Comparison of ENCODE assay signal across 14 cellular contexts in the genomic region with DNA sequence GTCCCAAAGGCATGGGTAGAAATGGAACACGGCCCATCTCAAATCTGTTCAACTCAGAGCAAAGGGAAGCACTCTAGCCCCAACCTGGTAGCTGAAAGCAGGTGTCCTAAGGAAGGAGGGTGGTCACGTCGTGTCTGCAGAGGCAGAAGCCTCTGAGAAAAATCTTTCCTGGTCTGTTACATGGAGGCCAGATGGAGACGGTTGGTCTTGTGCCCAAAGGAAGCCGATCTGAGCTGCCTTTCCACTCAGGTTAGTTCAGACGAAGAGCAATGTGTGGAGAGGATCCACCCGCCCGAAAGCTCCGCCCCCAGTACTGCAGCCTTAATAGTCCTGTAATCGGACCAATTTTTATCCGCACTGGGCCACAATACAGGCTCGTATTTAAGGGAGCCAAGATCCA. TPM values are rescaled to one million over a fixed set of nuclear protein-coding genes. Genes with fewer than 3 reads are reported as not detected.
DNase-seq lines count a peak whose midpoint lies in the region; ATAC-seq, FAIRE-seq and TF ChIP-seq lines count a peak whose summit lies in the region.
"Had no signal": no experiment of that assay in that cellular context is flagged by ENCODE, and none has a peak within 500 bp of the region (broad histone marks: within the 10 kb centered on the region; RNA-seq: fewer than 3 reads in every experiment).

No MANE protein-coding gene starts in this region.

- POLR2A ChIA-PET in CD8-positive, alpha-beta T cell (lab: Charles Lee), result no interaction called here
- POLR2A ChIA-PET in K562 (lab: Yijun Ruan, JAX), result interaction anchor here (0.8 to 1.4 kb wide), 3 partner anchors 10 to 237 kb away, joined by 3 to 6 read pairs (median 3); partner anchors contain the start of gene SAP130

- no peak overlapping the region for H2AFZ ChIP-seq in GM23338
- H2AFZ ChIP-seq in K562 (ENCODE audit: low read depth, low read length), result no peak overlapping the region
- no peak overlapping the region for H2AFZ ChIP-seq in osteoblast (ENCODE audit: low read length)

- no peak for DNase-seq in CD8-positive, alpha-beta T cell
- DNase-seq in GM23338 (ENCODE audit: low spot score), result no peak
- DNase-seq in K562 (ENCODE audit: extremely low read depth in 1 of 4, low spot score in 3 of 4), result no peak
- DNase-seq in osteoblast (ENCODE audit: insufficient read length, low spot score, missing footprints), result peak; percentile 23
- DNase-seq in posterior cingulate gyrus, result no peak
- no peak for DNase-seq in DMS153 treated with DMSO at 0.1 percent for 48 hours (lab: John Stamatoyannopoulos, UW; ENCODE audit: unreplicated experiment)
- no peak for DNase-seq in middle frontal gyrus (ENCODE audit: extremely low spot score, low spot score)
- DNase-seq: CD4-positive, alpha-beta T cell; DMS79 treated with DMSO at 0.1 percent for 48 hours; EL; GDM1; H7 had no signal

- CTCF ChIA-PET in CD8-positive, alpha-beta T cell (lab: Charles Lee), result no interaction called here
- CTCF ChIA-PET in K562 (lab: Yijun Ruan, JAX; ENCODE audit: low intra/inter-chr PET ratio), result no interaction called here

- no peaks in the 10 kb centered on the region for H3K4me1 Mint-ChIP-seq in CD8-positive, alpha-beta T cell (ENCODE audit: low read depth)
- H3K4me1 Mint-ChIP-seq in GM23338, result no peaks in the 10 kb centered on the region
- H3K4me1 Mint-ChIP-seq: B cell had no signal

- no peaks in the 10 kb centered on the region for H3K4me1 ChIP-seq in CD8-positive, alpha-beta T cell (ENCODE audit: insufficient read depth, low read length)
- H3K4me1 ChIP-seq in GM23338 (ENCODE audit: insufficient read depth) (no peaks in the 10 kb centered on the region), K562 (replicated peaks in 1 of 2; ENCODE audit: control insufficient read depth in 2 of 2, insufficient read depth in 2 of 2, low read length in 2 of 2) (no peaks in the 10 kb centered on the region; a peak in 1 of 5 replicates), osteoblast (ENCODE audit: insufficient read depth, low read length) (no peaks in the 10 kb centered on the region)

- H4K20me1 ChIP-seq in GM23338 (replicated peaks; ENCODE audit: insufficient read depth) (peaks cover 5% of the 10 kb centered on the region), K562 (replicated peaks; ENCODE audit: control insufficient read depth, insufficient read depth, low read length) (no peaks in the 10 kb centered on the region), osteoblast (ENCODE audit: insufficient read depth, low read length) (no peaks in the 10 kb centered on the region)

- TF ChIP-seq POLR2A in K562 (conservative IDR thresholded peaks at IDR 0.05), result no peak

- no peak overlapping the region for H3K4me3 Mint-ChIP-seq in CD8-positive, alpha-beta T cell
- no peak overlapping the region for H3K4me3 Mint-ChIP-seq in GM23338
- H3K4me3 Mint-ChIP-seq: B cell; CD4-positive, alpha-beta T cell had no signal

- H3K27ac ChIP-seq in CD8-positive, alpha-beta T cell (ENCODE audit: low read depth, low read length), result no peak overlapping the region
- H3K27ac ChIP-seq in GM23338 (ENCODE audit: low read depth) (peak overlapping the region; percentile 66; the same call in 1 of the 2 replicates), K562 (ENCODE audit: extremely low read depth, low read depth, low read length) (no peak overlapping the region; the same call in 2 of the 3 replicates), osteoblast (ENCODE audit: low read depth, low read length) (no peak overlapping the region)

- BruUV-seq in K562 (replicated peaks; lab: Mats Ljungman, UMichigan), result no TSS peak

- H3F3A ChIP-seq in GM23338 (replicated peaks; ENCODE audit: low read depth), result peaks cover 5% of the 10 kb centered on the region; the same call in 1 of the 2 replicates

- H3K9me3 ChIP-seq in CD8-positive, alpha-beta T cell (ENCODE audit: low read length), result no peaks in the 10 kb centered on the region
- H3K9me3 ChIP-seq in K562 (replicated peaks; ENCODE audit: control insufficient read depth, insufficient read depth, low read depth, low read length) (no peaks in the 10 kb centered on the region), osteoblast (ENCODE audit: low read depth, low read length) (no peaks in the 10 kb centered on the region)

- no peaks in the 10 kb centered on the region for H3K27me3 ChIP-seq in CD8-positive, alpha-beta T cell (ENCODE audit: insufficient read depth, low read length)
- no peaks in the 10 kb centered on the region for H3K27me3 ChIP-seq in GM23338 (ENCODE audit: insufficient read depth)
- no peaks in the 10 kb centered on the region for H3K27me3 ChIP-seq in K562 (ENCODE audit: control insufficient read depth in 2 of 2, insufficient read depth in 2 of 2, low read length in 2 of 2)
- H3K27me3 ChIP-seq in osteoblast (ENCODE audit: insufficient read depth, low read length), result no peaks in the 10 kb centered on the region

- H3K9me3 Mint-ChIP-seq in CD8-positive, alpha-beta T cell, result no peaks in the 10 kb centered on the region
- no peaks in the 10 kb centered on the region for H3K9me3 Mint-ChIP-seq in GM23338
- H3K9me3 Mint-ChIP-seq: CD4-positive, alpha-beta T cell had no signal

- no peak overlapping the region for H3K4me3 ChIP-seq in CD8-positive, alpha-beta T cell (ENCODE audit: low read depth, low read length)
- H3K4me3 ChIP-seq in GM23338 (no peak overlapping the region), K562 (no peak overlapping the region), osteoblast (ENCODE audit: insufficient read depth, low read length) (no peak overlapping the region)

- WGBS in K562 (ENCODE audit: insufficient coverage, low coverage, missing lambda C conversion rate), result 77% methylated on average over 12 of the region's 12 CpGs

- in situ Hi-C loops in K562 (cut with MboI), result no loop called here

- no peak overlapping the region for H3K4me2 ChIP-seq in GM23338
- H3K4me2 ChIP-seq in K562 (ENCODE audit: insufficient read depth, low read length), result no peak overlapping the region
- no peak overlapping the region for H3K4me2 ChIP-seq in osteoblast (ENCODE audit: insufficient read depth, low read length)

- intact Hi-C loops in CD8-positive, alpha-beta T cell (cut with DNase I, micrococcal nuclease), result no loop called here
- intact Hi-C loops in K562 (cut with micrococcal nuclease) (no loop called here), posterior cingulate gyrus (cut with DNase I) (no loop called here)

- H3K9me2 ChIP-seq in GM23338 (ENCODE audit: insufficient read depth), result no peaks in the 10 kb centered on the region

- H3K27ac Mint-ChIP-seq in CD8-positive, alpha-beta T cell, result peak overlapping the region; percentile 22
- no peak overlapping the region for H3K27ac Mint-ChIP-seq in GM23338
- H3K27ac Mint-ChIP-seq: B cell; CD4-positive, alpha-beta T cell had no signal

- H3K9ac ChIP-seq in K562 (ENCODE audit: insufficient read depth in 1 of 2, low read depth in 2 of 2, low read length in 2 of 2), result no peak overlapping the region; a peak in 1 of 4 replicates

- peaks cover 45% of the 10 kb centered on the region for H3K36me3 Mint-ChIP-seq in CD8-positive, alpha-beta T cell
- H3K36me3 Mint-ChIP-seq in GM23338 (ENCODE audit: low read depth), result peaks cover 44% of the 10 kb centered on the region

- FAIRE-seq in K562 (lab: Jason Lieb, UNC), result no peak
- FAIRE-seq: A204.1 had no signal

- TF ChIP-seq EP300 in K562 (IDR thresholded peaks at IDR 0.05; ENCODE audit: low read length), result no peak

- no peak for ATAC-seq in CD8-positive, alpha-beta T cell
- ATAC-seq in GM23338, result no peak
- peak; percentile 17; the same call in 2 of the 3 replicates for ATAC-seq in K562

- H3K27me3 Mint-ChIP-seq in CD8-positive, alpha-beta T cell (ENCODE audit: low read depth), result no peaks in the 10 kb centered on the region
- no peaks in the 10 kb centered on the region for H3K27me3 Mint-ChIP-seq in GM23338 (ENCODE audit: insufficient read depth, low read depth, poor library complexity)
- H3K27me3 Mint-ChIP-seq: B cell; CD4-positive, alpha-beta T cell had no signal

- no peak for TF ChIP-seq RAD21 in K562 (CRISPR knock-in tag; conservative IDR thresholded peaks at IDR 0.05 in 1 of 2, IDR thresholded peaks at IDR 0.05 in 1 of 2)

- TF ChIP-seq CTCF in CD8-positive, alpha-beta T cell (IDR thresholded peaks at IDR 0.05), result no peak
- TF ChIP-seq CTCF in GM23338 (conservative IDR thresholded peaks at IDR 0.05; ENCODE audit: low read depth in 2 of 2) (no peak), K562 (IDR thresholded peaks at IDR 0.05 in 2 of 3, conservative IDR thresholded peaks at IDR 0.05 in 1 of 3; ENCODE audit: insufficient read depth in 2 of 3, low read depth in 1 of 3, low read length in 3 of 3) (no peak), osteoblast (IDR thresholded peaks at IDR 0.05; ENCODE audit: extremely low read depth, low read depth, low read length) (no peak)

- peaks cover 10% of the 10 kb centered on the region for H3K36me3 ChIP-seq in CD8-positive, alpha-beta T cell (ENCODE audit: insufficient read depth, low read length)
- peaks cover 25% of the 10 kb centered on the region for H3K36me3 ChIP-seq in GM23338 (ENCODE audit: insufficient read depth)
- peaks cover 42% of the 10 kb centered on the region; the same call in 2 of the 3 replicates for H3K36me3 ChIP-seq in K562 (ENCODE audit: control insufficient read depth, insufficient read depth, low read length)
- H3K36me3 ChIP-seq in osteoblast (ENCODE audit: insufficient read depth, low read length), result peaks cover 33% of the 10 kb centered on the region

- H3K9me1 ChIP-seq in K562 (ENCODE audit: control insufficient read depth, insufficient read depth, low read length), result no peaks in the 10 kb centered on the region

- no peaks in the 10 kb centered on the region for H3K79me2 ChIP-seq in GM23338 (replicated peaks; ENCODE audit: insufficient read depth)
- no peaks in the 10 kb centered on the region for H3K79me2 ChIP-seq in K562 (ENCODE audit: control insufficient read depth, insufficient read depth, low read length)
- no peaks in the 10 kb centered on the region for H3K79me2 ChIP-seq in osteoblast (ENCODE audit: insufficient read depth, low read length)

RNA-seq across cellular contexts. Expression of gene AMMECR1L, which starts 54.9 kb away (rescaled TPM):
- total RNA-seq in CD8-positive, alpha-beta T cell, result 10 to 100 TPM in 1 of 2 experiments, 1 to 10 TPM in 1; 9.2 to 10.3 TPM
- total RNA-seq in GM23338 (2014; rRNA removed; shearing (Covaris generic)), result 17.7 and 20.5 TPM in 2 replicates
- polyA plus RNA-seq in GM23338 (2016; fragmentation: Nextera tagmentation; extraction: Ambion mirVana) (7.8 and 7.9 TPM in 2 replicates), K562 (2011; rRNA removed) (7.7 and 9.1 TPM in 2 replicates), K562 (2014; fragmentation: Illumina TruSeq; extraction: Trizol) (15.3 and 15.5 TPM in 2 replicates), K562 (2014; fragmentation: Nextera tagmentation; extraction: Ambion mirVana) (1 to 10 TPM; 3.7 to 4.7 TPM), K562 (2014; rRNA removed) (7.7 and 8.6 TPM in 2 replicates)
- 23.9 and 25.5 TPM in 2 replicates for total RNA-seq in K562 (2011; cell fraction: chromatin; rRNA removed; ENCODE audit: low replicate concordance)
- 13.4 and 14.2 TPM in 2 replicates for total RNA-seq in K562 (2011; cell fraction: nucleolus; rRNA removed)
- 14.6 and 16.1 TPM in 2 replicates for total RNA-seq in K562 (2011; cell fraction: nucleoplasm; rRNA removed)
- total RNA-seq in K562 (2014; rRNA removed) (6.5 and 7.3 TPM in 2 replicates), K562 (2014; rRNA removed; fragmentation: Illumina TruSeq; extraction: Trizol) (13.8 and 14.3 TPM in 2 replicates), K562 (2015; rRNA removed; fragmentation: Illumina TruSeq; extraction: Trizol) (11.2 and 11.5 TPM in 2 replicates), K562 (2021) (12.6 and 13.4 TPM in 2 replicates), osteoblast (15.0 and 15.6 TPM in 2 replicates)
- polyA plus RNA-seq in K562 (2011; cell fraction: cytosol; rRNA removed), result 6.2 and 9.0 TPM in 2 replicates
- 16.3 and 17.8 TPM in 2 replicates for polyA plus RNA-seq in K562 (2011; cell fraction: nucleus; rRNA removed)
- 9.5 and 9.9 TPM in 2 replicates for polyA plus RNA-seq in K562 (2012)
- polyA minus RNA-seq in K562 (2011; rRNA and poly(A)+ RNA removed), result 11.9 and 14.3 TPM in 2 replicates
- polyA minus RNA-seq in K562 (2011; cell fraction: cytosol; rRNA and poly(A)+ RNA removed), result 5.4 and 7.9 TPM in 2 replicates
- 7.1 and 10.7 TPM in 2 replicates for polyA minus RNA-seq in K562 (2011; cell fraction: nucleus; rRNA and poly(A)+ RNA removed)
